ENCODE assay signal across 8 cellular contexts in genomic region chr21:17612023-17612564, GRCh38. TPM values are rescaled to one million over a fixed set of nuclear protein-coding genes. Genes with fewer than 3 reads are reported as not detected.
DNase-seq lines count a peak whose midpoint lies in the region; ATAC-seq, FAIRE-seq and TF ChIP-seq lines count a peak whose summit lies in the region.

No MANE protein-coding gene starts in this region.

- H3K4me1 Mint-ChIP-seq in GM23338 = peaks cover 13% of the 10 kb centered on the region

- H3K27me3 Mint-ChIP-seq in GM23338 (ENCODE audit: insufficient read depth, low read depth, poor library complexity) = peaks cover 11% of the 10 kb centered on the region

- H3K36me3 ChIP-seq in ES-I3 (ENCODE audit: insufficient read depth, low read length) (peaks cover 4% of the 10 kb centered on the region), GM23338 (ENCODE audit: insufficient read depth) (no peaks in the 10 kb centered on the region), urinary bladder (ENCODE audit: insufficient read depth) (no peaks in the 10 kb centered on the region)

- H3F3A ChIP-seq in GM23338 (replicated peaks; ENCODE audit: low read depth) = no peaks in the 10 kb centered on the region

- H3K36me3 Mint-ChIP-seq in GM23338 (ENCODE audit: low read depth) = peaks cover 32% of the 10 kb centered on the region

- H4K20me1 ChIP-seq in GM23338 (replicated peaks; ENCODE audit: insufficient read depth) = peaks cover 10% of the 10 kb centered on the region

- WGBS in urinary bladder = under 1% methylated on average over 50 of the region's 50 CpGs

- H3K9me3 Mint-ChIP-seq in GM23338 = no peaks in the 10 kb centered on the region

- no peaks in the 10 kb centered on the region for H3K9me3 ChIP-seq in ES-I3 (ENCODE audit: control insufficient read depth, insufficient read depth, low read length)

- peak overlapping the region; percentile 98 for H3K4me2 ChIP-seq in GM23338

- ATAC-seq in GM23338 (peak; percentile 44), omental fat pad (ENCODE audit: low FRiP score) (peak; percentile 68)

- peak overlapping the region; percentile 50; the same call in 1 of the 2 replicates for H2AFZ ChIP-seq in GM23338

- H3K9me2 ChIP-seq in GM23338 (ENCODE audit: insufficient read depth) = no peaks in the 10 kb centered on the region

- peaks cover 48% of the 10 kb centered on the region for H3K79me2 ChIP-seq in GM23338 (replicated peaks; ENCODE audit: insufficient read depth)

- peak overlapping the region; percentile 97 for H3K9ac ChIP-seq in ES-I3 (ENCODE audit: low read depth, low read length)

- H3K27me3 ChIP-seq in GM23338 (ENCODE audit: insufficient read depth) = peaks cover 21% of the 10 kb centered on the region

- no peak for FAIRE-seq in D721Med (lab: Jason Lieb, UNC)

- H3K4me1 ChIP-seq in ES-I3 (ENCODE audit: insufficient read depth, low read length) (no peaks in the 10 kb centered on the region), GM23338 (ENCODE audit: insufficient read depth) (peaks cover 11% of the 10 kb centered on the region), urinary bladder (ENCODE audit: insufficient read depth) (no peaks in the 10 kb centered on the region)

- H3K27ac Mint-ChIP-seq in GM23338 = peak overlapping the region; percentile 68; the same call in 1 of the 2 replicates

- TF ChIP-seq CTCF in GM23338 (conservative IDR thresholded peaks at IDR 0.05; ENCODE audit: low read depth in 2 of 2) (no peak), omental fat pad (IDR thresholded peaks at IDR 0.05) (no peak), D721Med (IDR thresholded peaks at IDR 0.05; ENCODE audit: insufficient read depth, missing control alignments) (no peak)

- H3K27ac ChIP-seq in GM23338 (ENCODE audit: low read depth) = no peak overlapping the region
- peak overlapping the region; percentile 94 for H3K27ac ChIP-seq in urinary bladder (ENCODE audit: low read depth)

- H3K4me3 ChIP-seq in GM23338 = peak overlapping the region; percentile 95
- H3K4me3 ChIP-seq in urinary bladder (ENCODE audit: low read depth, low read length) = peak overlapping the region; percentile 94

- peak; percentile 70 for DNase-seq in GM23338 (ENCODE audit: low spot score)
- peak; percentile 35 for DNase-seq in NAMALWA (ENCODE audit: low spot score)
- DNase-seq in activated T-helper 1 cell treated with anti-CD3 and anti-CD28 coated beads, Interleukin-2, amount 50 U/mL, for 16 hours (ENCODE audit: low read depth in 1 of 2, low spot score in 1 of 2) = peak; percentile 1 to 4
- DNase-seq in globus pallidus (ENCODE audit: low spot score) = peak; percentile 39
- peak; percentile 29 for DNase-seq in omental fat pad (ENCODE audit: low spot score)
- no peak for DNase-seq in D721Med (ENCODE audit: insufficient read length, low spot score)

- peak overlapping the region; percentile 80 for H3K4me3 Mint-ChIP-seq in GM23338

TF ChIP-seq in GM23338, 12 proteins besides CTCF, POLR2A, EP300 and RAD21 (continues in another document):
- TF ChIP-seq JUNB (IDR thresholded peaks at IDR 0.05; ENCODE audit: unreplicated experiment) (no peak), ETS1 (IDR thresholded peaks at IDR 0.05) (no peak), POLR2AphosphoS5 (IDR thresholded peaks at IDR 0.05; ENCODE audit: low read depth) (no peak), ZNF331 (CRISPR knock-in tag; IDR thresholded peaks at IDR 0.05; ENCODE audit: low read depth) (no peak), ZNF114 (CRISPR knock-in tag; IDR thresholded peaks at IDR 0.05) (no peak), STAT1 (IDR thresholded peaks at IDR 0.05; ENCODE audit: unreplicated experiment) (no peak), NANOG (IDR thresholded peaks at IDR 0.05; ENCODE audit: borderline replicate concordance) (no peak), EZH2 (IDR thresholded peaks at IDR 0.05; ENCODE audit: low read depth, unreplicated experiment) (no peak), CREB1 (CRISPR knock-in tag; IDR thresholded peaks at IDR 0.05; ENCODE audit: low read depth) (no peak), ZNF462 (CRISPR knock-in tag; IDR thresholded peaks at IDR 0.05) (no peak), EZH2phosphoT487 (IDR thresholded peaks at IDR 0.05; ENCODE audit: unreplicated experiment) (no peak)

RNA-seq across cellular contexts. Expression of gene BTG3, which starts 0.6 kb away (rescaled TPM):
- total RNA-seq in GM23338 (2014; rRNA removed; shearing (Covaris generic)) = 20.4 and 24.0 TPM in 2 replicates
- polyA plus RNA-seq in GM23338 (2016; fragmentation: Nextera tagmentation; extraction: Ambion mirVana) (39.7 and 43.8 TPM in 2 replicates), urinary bladder (27.4 TPM)
- total RNA-seq in omental fat pad (10 to 100 TPM; 39.4 to 60.9 (median 43.6) TPM), urinary bladder (50.7 TPM)
